8 cellular contexts compared by ENCODE assay signal in genomic region chr10:126905776-126906703, GRCh38. TPM values are rescaled to one million over a fixed set of nuclear protein-coding genes. Genes with fewer than 3 reads are reported as not detected.
A peak's percentile ranks its signal among the peaks of the same experiment; 100 is the strongest.
DNase-seq lines count a peak whose midpoint lies in the region; ATAC-seq and TF ChIP-seq lines count a peak whose summit lies in the region.

No MANE protein-coding gene starts in this region.

- H4K20me1 ChIP-seq in PC-3 (ENCODE audit: low read length) = peaks cover 4% of the 10 kb centered on the region; the same call in 1 of the 2 replicates

- H3F3A ChIP-seq in PC-3 (ENCODE audit: low read length, unreplicated experiment) = no peaks in the 10 kb centered on the region

- no peak for DNase-seq in PC-3
- no peak for DNase-seq in esophagus muscularis mucosa (ENCODE audit: extremely low spot score)
- DNase-seq in myocyte (ENCODE audit: low read depth) = peak; percentile 40
- no peak for DNase-seq in NCI-H1436 (lab: John Stamatoyannopoulos, UW)
- no peak for DNase-seq in medulla oblongata (ENCODE audit: extremely low spot score)

- H3K27me3 ChIP-seq in ACC112 (ENCODE audit: insufficient read depth, low read length) = no peaks in the 10 kb centered on the region
- H3K27me3 ChIP-seq in PC-3 (ENCODE audit: low read length) = no peaks in the 10 kb centered on the region
- H3K27me3 ChIP-seq in esophagus muscularis mucosa = no peaks in the 10 kb centered on the region

- H3K36me3 ChIP-seq in ACC112 (ENCODE audit: insufficient read depth, low read length) (no peaks in the 10 kb centered on the region; the same call in 1 of the 2 replicates), PC-3 (ENCODE audit: low read depth, low read length) (no peaks in the 10 kb centered on the region), esophagus muscularis mucosa (no peaks in the 10 kb centered on the region)

- CTCF ChIA-PET in PC-3 (lab: Charles Lee) = no interaction called here

- H3K9me3 ChIP-seq in PC-3 (ENCODE audit: low read length) (no peaks in the 10 kb centered on the region), esophagus muscularis mucosa (no peaks in the 10 kb centered on the region)

- 40% methylated on average over 22 of the region's 84 CpGs for whole genome bisulfite sequencing in esophagus muscularis mucosa

- POLR2A ChIA-PET in PC-3 (lab: Charles Lee; ENCODE audit: unreplicated experiment) = no interaction called here

- H3K4me3 ChIP-seq in ACC112 (ENCODE audit: low read depth, low read length) (peak overlapping the region; percentile 94), PC-3 (ENCODE audit: low read length) (peak overlapping the region; percentile 73), esophagus muscularis mucosa (peak overlapping the region; percentile 73 to 97 (median 86))

- TF ChIP-seq EP300 in esophagus muscularis mucosa (IDR thresholded peaks at IDR 0.05) = no peak

- TF ChIP-seq POLR2A in esophagus muscularis mucosa (IDR thresholded peaks at IDR 0.05; ENCODE audit: low read depth) = no peak

- TF ChIP-seq CTCF in PC-3 (conservative IDR thresholded peaks at IDR 0.05; ENCODE audit: low read depth, low read length) (no peak), esophagus muscularis mucosa (IDR thresholded peaks at IDR 0.05) (no peak)

- no peak overlapping the region for H3K27ac ChIP-seq in ACC112 (ENCODE audit: low read depth, low read length)
- H3K27ac ChIP-seq in PC-3 (ENCODE audit: low read length) = no peak overlapping the region
- peak overlapping the region; percentile 74 to 86 (median 83) for H3K27ac ChIP-seq in esophagus muscularis mucosa (replicated peaks in 1 of 4)

- H3K4me2 ChIP-seq in PC-3 (ENCODE audit: low read length) = peak overlapping the region; percentile 84

- intact Hi-C loops in PC-3 (cut with micrococcal nuclease) (loop anchor here (5.0 kb wide), 1 partner anchor 106 kb away; no protein-coding TSS in a partner anchor), esophagus muscularis mucosa (cut with DNase I) (loop anchor here (10.0 kb wide), 1 partner anchor 119 kb away; no protein-coding TSS in a partner anchor)

- peak overlapping the region; percentile 89 for H2AFZ ChIP-seq in ACC112 (ENCODE audit: low read length, unreplicated experiment)
- H2AFZ ChIP-seq in PC-3 (ENCODE audit: low read length) = peak overlapping the region; percentile 40

- ATAC-seq in PC-3 (peak; percentile 32), GM19395 (IDR thresholded peaks at IDR 0.05; ENCODE audit: unreplicated experiment) (no peak), HG03432 (IDR thresholded peaks at IDR 0.05; ENCODE audit: unreplicated experiment) (no peak)

- no peaks in the 10 kb centered on the region for H3K9me2 ChIP-seq in PC-3 (replicated peaks; ENCODE audit: low read length)

- peak overlapping the region; percentile 79 for H3K9ac ChIP-seq in PC-3 (ENCODE audit: low read length)

- BruUV-seq in PC-3 (replicated peaks; lab: Mats Ljungman, UMichigan) = no TSS peak

- H3K4me1 ChIP-seq in ACC112 (ENCODE audit: control insufficient read depth, insufficient read depth, low read length, unreplicated experiment) = peaks cover 18% of the 10 kb centered on the region
- peaks cover 36% of the 10 kb centered on the region for H3K4me1 ChIP-seq in PC-3 (ENCODE audit: insufficient read depth, low read length)
- peaks cover 21 to 58% (median 42%) of the 10 kb centered on the region in 4 donors for H3K4me1 ChIP-seq in esophagus muscularis mucosa

- peaks cover 50% of the 10 kb centered on the region for H3K79me2 ChIP-seq in ACC112 (ENCODE audit: control insufficient read depth, insufficient read depth, low read length, unreplicated experiment)
- H3K79me2 ChIP-seq in PC-3 (ENCODE audit: low read length) = peaks cover 62% of the 10 kb centered on the region

RNA-seq across cellular contexts. Expression of gene DOCK1, which starts 0.8 kb away (rescaled TPM):
- total RNA-seq in PC-3 (2014; rRNA removed) = 34.3 and 34.6 TPM in 2 replicates
- total RNA-seq in esophagus muscularis mucosa = 10 to 100 TPM; 41.4 to 60.3 (median 55.3) TPM
- total RNA-seq in myocyte = 35.1 and 37.6 TPM in 2 replicates
- polyA plus RNA-seq in myocyte (2012) = 23.1 TPM

Comparison
In these comparisons a context has a peak if more than half of its experiments do, and no peak if none do; other contexts are left out.
1. H3K27ac ChIP-seq: peak in esophagus muscularis mucosa (4 of 4); none in ACC112 (single experiment) and PC-3 (single experiment).
2. Peak in every context shown above with its lines, with median percentiles within 50 percentile points of each other: H3K4me3 ChIP-seq.